In the genomic region with DNA sequence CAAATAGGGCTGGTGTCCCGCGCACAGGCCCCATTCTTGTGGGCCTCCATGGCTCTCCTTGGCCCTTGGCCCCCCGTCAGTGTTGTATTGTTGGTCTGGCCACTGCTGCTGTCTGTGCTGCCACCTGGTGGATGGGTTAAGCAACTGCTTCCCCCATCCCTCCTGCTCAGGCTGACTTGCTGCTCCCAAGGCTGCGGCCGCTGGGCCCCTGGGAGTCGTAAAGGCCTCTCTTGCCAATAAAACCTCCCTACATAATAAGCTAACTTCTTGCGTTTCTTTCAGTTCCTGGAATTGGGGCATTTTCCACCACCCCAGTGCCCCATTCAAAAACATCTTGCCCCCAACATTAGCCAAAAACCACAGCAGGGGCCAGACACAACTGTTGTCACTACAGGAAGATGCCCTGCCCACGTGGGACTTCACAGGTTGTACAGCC, we compare ENCODE assay signal across 8 cellular contexts. TPM values are rescaled to one million over a fixed set of nuclear protein-coding genes. Genes with fewer than 3 reads are reported as not detected.
DNase-seq lines count a peak whose midpoint lies in the region; ATAC-seq and TF ChIP-seq lines count a peak whose summit lies in the region.

No MANE protein-coding gene starts in this region.

- ATAC-seq in HG02610 (IDR thresholded peaks at IDR 0.05; ENCODE audit: unreplicated experiment): no peak

- CTCF ChIA-PET in HEK293T (lab: Yijun Ruan, JAX): interaction anchor here (0.6 to 2.6 kb wide), 7 partner anchors 10 to 236 kb away, joined by 3 to 17 read pairs (median 4); no protein-coding TSS in a partner anchor

- no peaks in the 10 kb centered on the region for H3K27me3 ChIP-seq in spleen (replicated peaks in 1 of 7)

- H3K9me3 ChIP-seq in spleen: no peaks in the 10 kb centered on the region

- no peak overlapping the region for H3K27ac ChIP-seq in spleen

- H3K4me3 ChIP-seq in spleen: no peak overlapping the region

- POLR2A ChIA-PET in HEK293T (lab: Yijun Ruan, JAX): no interaction called here

- TF ChIP-seq POLR2A in spleen (IDR thresholded peaks at IDR 0.05): no peak

- peaks cover 0 to 47% (median 10%) of the 10 kb centered on the region in 6 donors for H3K4me1 ChIP-seq in spleen

- WGBS in spleen, 5 donors: 14 to 35% (median 27%) methylated on average over 8 of the region's 8 CpGs

- TF ChIP-seq CTCF in spleen (IDR thresholded peaks at IDR 0.05 in 8 of 11, conservative IDR thresholded peaks at IDR 0.05 in 3 of 11): peak; percentile 83 to 97 (median 93)

- DNase-seq in GF-D8 (lab: John Stamatoyannopoulos, UW) (peak; percentile 65), HEK293T (ENCODE audit: extremely low spot score) (peak; percentile 94), NCI-H1694 treated with DMSO at 0.1 percent for 48 hours (lab: John Stamatoyannopoulos, UW) (peak; percentile 25), T-helper 22 cell (ENCODE audit: low read depth) (peak; percentile 38), anterior cingulate cortex (lab: John Stamatoyannopoulos, UW) (peak in 35 of 58 donors; percentile 3 to 55 (median 20)), hepatic stellate cell (ENCODE audit: low spot score) (peak; percentile 68), spleen (peak; percentile 91)

- H3K36me3 ChIP-seq in spleen: no peaks in the 10 kb centered on the region

- intact Hi-C loops in spleen (cut with DNase I; ENCODE audit: low total_unique reads): loop anchor here (5.0 kb wide), 1 partner anchor 237 kb away; no protein-coding TSS in a partner anchor

TF ChIP-seq in HEK293T, 16 proteins besides CTCF, POLR2A, EP300 and RAD21:
- TF ChIP-seq HDGF (IDR thresholded peaks at IDR 0.05; ENCODE audit: borderline replicate concordance) (no peak), CTBP1 (IDR thresholded peaks at IDR 0.05; ENCODE audit: borderline replicate concordance) (no peak), ARNT (IDR thresholded peaks at IDR 0.05) (no peak), ZNF384 (IDR thresholded peaks at IDR 0.05) (no peak), FOXK2 (IDR thresholded peaks at IDR 0.05) (no peak), TARDBP (IDR thresholded peaks at IDR 0.05) (no peak), L3MBTL2 (conservative IDR thresholded peaks at IDR 0.05) (no peak), FOXA1 (IDR thresholded peaks at IDR 0.05) (no peak), BHLHE40 (IDR thresholded peaks at IDR 0.05; ENCODE audit: borderline replicate concordance) (no peak), ELF4 (IDR thresholded peaks at IDR 0.05) (no peak), LEF1 (IDR thresholded peaks at IDR 0.05; ENCODE audit: borderline replicate concordance) (no peak), NFRKB (IDR thresholded peaks at IDR 0.05) (no peak), SUZ12 (IDR thresholded peaks at IDR 0.05) (no peak), FOXM1 (IDR thresholded peaks at IDR 0.05; ENCODE audit: borderline replicate concordance) (no peak), SP1 (IDR thresholded peaks at IDR 0.05) (no peak)
- TF ChIP-seq, protein P1, sequence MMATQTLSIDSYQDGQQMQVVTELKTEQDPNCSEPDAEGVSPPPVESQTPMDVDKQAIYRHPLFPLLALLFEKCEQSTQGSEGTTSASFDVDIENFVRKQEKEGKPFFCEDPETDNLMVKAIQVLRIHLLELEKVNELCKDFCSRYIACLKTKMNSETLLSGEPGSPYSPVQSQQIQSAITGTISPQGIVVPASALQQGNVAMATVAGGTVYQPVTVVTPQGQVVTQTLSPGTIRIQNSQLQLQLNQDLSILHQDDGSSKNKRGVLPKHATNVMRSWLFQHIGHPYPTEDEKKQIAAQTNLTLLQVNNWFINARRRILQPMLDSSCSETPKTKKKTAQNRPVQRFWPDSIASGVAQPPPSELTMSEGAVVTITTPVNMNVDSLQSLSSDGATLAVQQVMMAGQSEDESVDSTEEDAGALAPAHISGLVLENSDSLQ (IDR thresholded peaks at IDR 0.05): no peak
TF ChIP-seq in HEK293T: peak in this region for 0.

RNA-seq across cellular contexts. Expression of gene CD83, which starts 27.1 kb away (rescaled TPM):
- 10 to 100 TPM; 11.7 to 51.5 (median 15.0) TPM for total RNA-seq in spleen
- 10 to 100 TPM; 25.6 to 36.8 (median 32.6) TPM for polyA plus RNA-seq in spleen

Comparison
In these comparisons a context has a peak if more than half of its experiments do, and no peak if none do; other contexts are left out.
1. DNase-seq: peak in every context shown above with its lines; median percentile 94 in HEK293T; 91 in spleen; 68 in hepatic stellate cell; 65 in GF-D8; 38 in T-helper 22 cell; 25 in NCI-H1694 treated with DMSO at 0.1 percent for 48 hours; 20 in anterior cingulate cortex.